Comparison of ENCODE assay signal across 2 cellular contexts in the genomic region with DNA sequence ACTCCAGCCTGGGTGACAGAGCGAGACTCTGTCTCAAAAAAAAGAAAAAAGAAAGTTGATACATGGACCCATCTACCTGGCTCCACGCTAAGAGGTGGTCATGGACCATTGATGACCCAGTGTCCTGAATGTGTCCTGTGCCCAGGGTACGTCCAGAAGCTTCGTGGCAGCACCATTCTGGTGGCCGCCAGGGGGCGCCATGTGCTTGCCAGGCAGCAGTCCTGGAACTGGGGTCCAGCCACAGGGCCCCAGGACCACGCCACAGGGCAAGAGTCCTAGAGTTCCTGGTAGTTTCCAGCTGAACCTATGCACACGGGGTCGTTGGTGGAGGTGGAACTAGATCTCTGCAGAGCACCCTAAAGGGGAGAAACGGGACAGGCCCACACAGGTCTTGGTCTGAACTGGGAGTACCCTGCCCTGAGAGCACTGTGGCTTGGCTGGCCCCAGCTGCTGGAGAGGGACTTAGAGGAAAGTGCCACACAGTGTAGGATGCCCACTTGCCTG.
TF ChIP-seq lines count a peak whose summit lies in the region.

No MANE protein-coding gene starts in this region.

TF ChIP-seq in GM23338, 12 proteins besides CTCF, POLR2A, EP300 and RAD21 (continued from another document):
- TF ChIP-seq, protein P1, sequence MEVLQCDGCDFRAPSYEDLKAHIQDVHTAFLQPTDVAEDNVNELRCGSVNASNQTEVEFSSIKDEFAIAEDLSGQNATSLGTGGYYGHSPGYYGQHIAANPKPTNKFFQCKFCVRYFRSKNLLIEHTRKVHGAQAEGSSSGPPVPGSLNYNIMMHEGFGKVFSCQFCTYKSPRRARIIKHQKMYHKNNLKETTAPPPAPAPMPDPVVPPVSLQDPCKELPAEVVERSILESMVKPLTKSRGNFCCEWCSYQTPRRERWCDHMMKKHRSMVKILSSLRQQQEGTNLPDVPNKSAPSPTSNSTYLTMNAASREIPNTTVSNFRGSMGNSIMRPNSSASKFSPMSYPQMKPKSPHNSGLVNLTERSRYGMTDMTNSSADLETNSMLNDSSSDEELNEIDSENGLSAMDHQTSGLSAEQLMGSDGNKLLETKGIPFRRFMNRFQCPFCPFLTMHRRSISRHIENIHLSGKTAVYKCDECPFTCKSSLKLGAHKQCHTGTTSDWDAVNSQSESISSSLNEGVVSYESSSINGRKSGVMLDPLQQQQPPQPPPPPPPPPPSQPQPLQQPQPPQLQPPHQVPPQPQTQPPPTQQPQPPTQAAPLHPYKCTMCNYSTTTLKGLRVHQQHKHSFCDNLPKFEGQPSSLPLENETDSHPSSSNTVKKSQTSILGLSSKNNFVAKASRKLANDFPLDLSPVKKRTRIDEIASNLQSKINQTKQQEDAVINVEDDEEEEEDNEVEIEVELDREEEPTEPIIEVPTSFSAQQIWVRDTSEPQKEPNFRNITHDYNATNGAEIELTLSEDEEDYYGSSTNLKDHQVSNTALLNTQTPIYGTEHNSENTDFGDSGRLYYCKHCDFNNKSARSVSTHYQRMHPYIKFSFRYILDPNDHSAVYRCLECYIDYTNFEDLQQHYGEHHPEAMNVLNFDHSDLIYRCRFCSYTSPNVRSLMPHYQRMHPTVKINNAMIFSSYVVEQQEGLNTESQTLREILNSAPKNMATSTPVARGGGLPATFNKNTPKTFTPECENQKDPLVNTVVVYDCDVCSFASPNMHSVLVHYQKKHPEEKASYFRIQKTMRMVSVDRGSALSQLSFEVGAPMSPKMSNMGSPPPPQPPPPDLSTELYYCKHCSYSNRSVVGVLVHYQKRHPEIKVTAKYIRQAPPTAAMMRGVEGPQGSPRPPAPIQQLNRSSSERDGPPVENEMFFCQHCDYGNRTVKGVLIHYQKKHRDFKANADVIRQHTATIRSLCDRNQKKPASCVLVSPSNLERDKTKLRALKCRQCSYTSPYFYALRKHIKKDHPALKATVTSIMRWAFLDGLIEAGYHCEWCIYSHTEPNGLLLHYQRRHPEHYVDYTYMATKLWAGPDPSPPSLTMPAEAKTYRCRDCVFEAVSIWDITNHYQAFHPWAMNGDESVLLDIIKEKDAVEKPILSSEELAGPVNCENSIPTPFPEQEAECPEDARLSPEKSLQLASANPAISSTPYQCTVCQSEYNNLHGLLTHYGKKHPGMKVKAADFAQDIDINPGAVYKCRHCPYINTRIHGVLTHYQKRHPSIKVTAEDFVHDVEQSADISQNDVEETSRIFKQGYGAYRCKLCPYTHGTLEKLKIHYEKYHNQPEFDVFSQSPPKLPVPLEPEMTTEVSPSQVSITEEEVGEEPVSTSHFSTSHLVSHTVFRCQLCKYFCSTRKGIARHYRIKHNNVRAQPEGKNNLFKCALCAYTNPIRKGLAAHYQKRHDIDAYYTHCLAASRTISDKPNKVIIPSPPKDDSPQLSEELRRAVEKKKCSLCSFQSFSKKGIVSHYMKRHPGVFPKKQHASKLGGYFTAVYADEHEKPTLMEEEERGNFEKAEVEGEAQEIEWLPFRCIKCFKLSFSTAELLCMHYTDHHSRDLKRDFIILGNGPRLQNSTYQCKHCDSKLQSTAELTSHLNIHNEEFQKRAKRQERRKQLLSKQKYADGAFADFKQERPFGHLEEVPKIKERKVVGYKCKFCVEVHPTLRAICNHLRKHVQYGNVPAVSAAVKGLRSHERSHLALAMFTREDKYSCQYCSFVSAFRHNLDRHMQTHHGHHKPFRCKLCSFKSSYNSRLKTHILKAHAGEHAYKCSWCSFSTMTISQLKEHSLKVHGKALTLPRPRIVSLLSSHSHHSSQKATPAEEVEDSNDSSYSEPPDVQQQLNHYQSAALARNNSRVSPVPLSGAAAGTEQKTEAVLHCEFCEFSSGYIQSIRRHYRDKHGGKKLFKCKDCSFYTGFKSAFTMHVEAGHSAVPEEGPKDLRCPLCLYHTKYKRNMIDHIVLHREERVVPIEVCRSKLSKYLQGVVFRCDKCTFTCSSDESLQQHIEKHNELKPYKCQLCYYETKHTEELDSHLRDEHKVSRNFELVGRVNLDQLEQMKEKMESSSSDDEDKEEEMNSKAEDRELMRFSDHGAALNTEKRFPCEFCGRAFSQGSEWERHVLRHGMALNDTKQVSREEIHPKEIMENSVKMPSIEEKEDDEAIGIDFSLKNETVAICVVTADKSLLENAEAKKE (CRISPR knock-in tag; IDR thresholded peaks at IDR 0.05): no peak
- TF ChIP-seq EZH2 (IDR thresholded peaks at IDR 0.05; ENCODE audit: low read depth, unreplicated experiment): no peak
- TF ChIP-seq CREB1 (CRISPR knock-in tag; IDR thresholded peaks at IDR 0.05; ENCODE audit: low read depth): no peak

TF ChIP-seq in SK-N-SH treated with all-trans-retinoic acid at 6 μM for 48 hours, 23 proteins besides CTCF, POLR2A, EP300 and RAD21 (continued from another document):
- TF ChIP-seq, protein P2, sequence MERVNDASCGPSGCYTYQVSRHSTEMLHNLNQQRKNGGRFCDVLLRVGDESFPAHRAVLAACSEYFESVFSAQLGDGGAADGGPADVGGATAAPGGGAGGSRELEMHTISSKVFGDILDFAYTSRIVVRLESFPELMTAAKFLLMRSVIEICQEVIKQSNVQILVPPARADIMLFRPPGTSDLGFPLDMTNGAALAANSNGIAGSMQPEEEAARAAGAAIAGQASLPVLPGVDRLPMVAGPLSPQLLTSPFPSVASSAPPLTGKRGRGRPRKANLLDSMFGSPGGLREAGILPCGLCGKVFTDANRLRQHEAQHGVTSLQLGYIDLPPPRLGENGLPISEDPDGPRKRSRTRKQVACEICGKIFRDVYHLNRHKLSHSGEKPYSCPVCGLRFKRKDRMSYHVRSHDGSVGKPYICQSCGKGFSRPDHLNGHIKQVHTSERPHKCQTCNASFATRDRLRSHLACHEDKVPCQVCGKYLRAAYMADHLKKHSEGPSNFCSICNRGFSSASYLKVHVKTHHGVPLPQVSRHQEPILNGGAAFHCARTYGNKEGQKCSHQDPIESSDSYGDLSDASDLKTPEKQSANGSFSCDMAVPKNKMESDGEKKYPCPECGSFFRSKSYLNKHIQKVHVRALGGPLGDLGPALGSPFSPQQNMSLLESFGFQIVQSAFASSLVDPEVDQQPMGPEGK (CRISPR knock-in tag; IDR thresholded peaks at IDR 0.05; ENCODE audit: borderline replicate concordance): no peak
- no peak for TF ChIP-seq TCF4 (CRISPR knock-in tag; IDR thresholded peaks at IDR 0.05; ENCODE audit: borderline replicate concordance)
- TF ChIP-seq PPARA (CRISPR knock-in tag; IDR thresholded peaks at IDR 0.05; ENCODE audit: borderline replicate concordance): no peak
- TF ChIP-seq, protein P3, sequence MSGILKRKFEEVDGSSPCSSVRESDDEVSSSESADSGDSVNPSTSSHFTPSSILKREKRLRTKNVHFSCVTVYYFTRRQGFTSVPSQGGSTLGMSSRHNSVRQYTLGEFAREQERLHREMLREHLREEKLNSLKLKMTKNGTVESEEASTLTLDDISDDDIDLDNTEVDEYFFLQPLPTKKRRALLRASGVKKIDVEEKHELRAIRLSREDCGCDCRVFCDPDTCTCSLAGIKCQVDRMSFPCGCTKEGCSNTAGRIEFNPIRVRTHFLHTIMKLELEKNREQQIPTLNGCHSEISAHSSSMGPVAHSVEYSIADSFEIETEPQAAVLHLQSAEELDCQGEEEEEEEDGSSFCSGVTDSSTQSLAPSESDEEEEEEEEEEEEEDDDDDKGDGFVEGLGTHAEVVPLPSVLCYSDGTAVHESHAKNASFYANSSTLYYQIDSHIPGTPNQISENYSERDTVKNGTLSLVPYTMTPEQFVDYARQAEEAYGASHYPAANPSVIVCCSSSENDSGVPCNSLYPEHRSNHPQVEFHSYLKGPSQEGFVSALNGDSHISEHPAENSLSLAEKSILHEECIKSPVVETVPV (CRISPR knock-in tag; IDR thresholded peaks at IDR 0.05): no peak
- TF ChIP-seq ZNF8 (CRISPR knock-in tag; IDR thresholded peaks at IDR 0.05): no peak
- no peak for TF ChIP-seq CSDC2 (CRISPR knock-in tag; IDR thresholded peaks at IDR 0.05)
- TF ChIP-seq TOX (CRISPR knock-in tag; IDR thresholded peaks at IDR 0.05; ENCODE audit: borderline replicate concordance): no peak
- TF ChIP-seq RARB (CRISPR knock-in tag; IDR thresholded peaks at IDR 0.05): no peak
- no peak for TF ChIP-seq ARNTL (CRISPR knock-in tag; IDR thresholded peaks at IDR 0.05; ENCODE audit: borderline replicate concordance, low read depth)
